ENCODE assay signal across 10 cellular contexts in genomic region chr17:7745748-7746470, GRCh38. TPM values are rescaled to one million over a fixed set of nuclear protein-coding genes. Genes with fewer than 3 reads are reported as not detected.
DNase-seq lines count a peak whose midpoint lies in the region; ATAC-seq lines count a peak whose summit lies in the region.
"Had no signal": no experiment of that assay in that cellular context is flagged by ENCODE, and none has a peak within 500 bp of the region (broad histone marks: within the 10 kb centered on the region; RNA-seq: fewer than 3 reads in every experiment).

No MANE protein-coding gene starts in this region.

- H2BK12ac ChIP-seq in mesenchymal stem cell (ENCODE audit: low read length in 2 of 2) = no peak overlapping the region

- no peak overlapping the region for H2AK5ac ChIP-seq in mesenchymal stem cell (ENCODE audit: low read length, severe bottlenecking)

- WGBS in mesenchymal stem cell = 16% methylated on average over 4 of the region's 7 CpGs

- DNase-seq in CD1c-positive myeloid dendritic cell (ENCODE audit: extremely low spot score) (peak; percentile 20), MG63 (peak; percentile 79), astrocyte of the hippocampus (ENCODE audit: low read depth, low spot score) (peak; percentile 82), mesenchymal stem cell (peak; percentile 90), anterior cingulate cortex (lab: John Stamatoyannopoulos, UW) (no peak), posterior cingulate gyrus (no peak), sciatic nerve (ENCODE audit: low spot score) (no peak)
- no peak for DNase-seq in activated CD4-positive, alpha-beta T cell treated with anti-CD3 and anti-CD28 coated beads for 1 hour
- DNase-seq: activated CD8-positive, alpha-beta memory T cell treated with anti-CD3 and anti-CD28 coated beads, Interleukin-2, amount 50 U/mL, for 4 hours had no signal

- no peak overlapping the region for H2BK15ac ChIP-seq in mesenchymal stem cell (ENCODE audit: low read depth, poor library complexity, severe bottlenecking)

- H3K4me3 ChIP-seq in MG63 (no peak overlapping the region), mesenchymal stem cell (ENCODE audit: insufficient read depth in 1 of 2, low read depth in 1 of 2, low read length in 2 of 2) (no peak overlapping the region)
- H3K4me3 ChIP-seq: skin epidermis had no signal

- H3K36me3 ChIP-seq in MG63 (no peaks in the 10 kb centered on the region), mesenchymal stem cell (ENCODE audit: control insufficient read depth in 1 of 2, insufficient read depth in 2 of 2, low read depth in 1 of 2, low read length in 2 of 2) (no peaks in the 10 kb centered on the region)

- H3K4me1 ChIP-seq in mesenchymal stem cell (ENCODE audit: control insufficient read depth, insufficient read depth, low read depth, low read length) = peaks cover 1% of the 10 kb centered on the region

- no peak overlapping the region for H3K23ac ChIP-seq in mesenchymal stem cell (ENCODE audit: low read length in 2 of 2)

- intact Hi-C loops in posterior cingulate gyrus (cut with DNase I) = loop anchor here (10.0 kb wide), 1 partner anchor 299 kb away; no protein-coding TSS in a partner anchor
- intact Hi-C loops in sciatic nerve (cut with DNase I) = no loop called here

- H3K4ac ChIP-seq in mesenchymal stem cell (ENCODE audit: low read depth in 1 of 2, low read length in 2 of 2) = no peak overlapping the region

- no peaks in the 10 kb centered on the region for H3K79me1 ChIP-seq in mesenchymal stem cell (replicated peaks; ENCODE audit: low read length, poor library complexity, severe bottlenecking)

- H3K27ac ChIP-seq in mesenchymal stem cell (ENCODE audit: low read length, poor library complexity, severe bottlenecking) = no peak overlapping the region
- H3K27ac ChIP-seq: skin epidermis had no signal

- peaks cover under 1% of the 10 kb centered on the region; the same call in 1 of the 2 replicates for H3K27me3 ChIP-seq in MG63
- peaks cover 0 to 6% of the 10 kb centered on the region in 2 experiments for H3K27me3 ChIP-seq in mesenchymal stem cell (ENCODE audit: control insufficient read depth in 1 of 2, insufficient read depth in 1 of 2, low read length in 2 of 2)

- peaks cover 12% of the 10 kb centered on the region for H3K9me3 ChIP-seq in MG63
- H3K9me3 ChIP-seq in mesenchymal stem cell (ENCODE audit: control insufficient read depth, low read length) = no peaks in the 10 kb centered on the region

- H3K18ac ChIP-seq in mesenchymal stem cell (ENCODE audit: low read depth in 1 of 2, low read length in 2 of 2) = no peak overlapping the region

- no peak overlapping the region for H2AFZ ChIP-seq in mesenchymal stem cell (ENCODE audit: low read depth, low read length)

- no peak overlapping the region for H4K91ac ChIP-seq in mesenchymal stem cell (ENCODE audit: low read length)

- H2BK5ac ChIP-seq in mesenchymal stem cell (ENCODE audit: low read depth, low read length, poor library complexity, severe bottlenecking) = no peak overlapping the region

- H3K14ac ChIP-seq in mesenchymal stem cell (ENCODE audit: low read length in 2 of 2) = no peak overlapping the region

- no peak overlapping the region for H4K8ac ChIP-seq in mesenchymal stem cell (ENCODE audit: low read length)

- H3K4me2 ChIP-seq in mesenchymal stem cell (ENCODE audit: low read length, poor library complexity, severe bottlenecking) = no peak overlapping the region

- peak overlapping the region; percentile 43 for H3K9ac ChIP-seq in mesenchymal stem cell (ENCODE audit: low read length)

- no peak for ATAC-seq in sciatic nerve

- no peak overlapping the region for H2BK120ac ChIP-seq in mesenchymal stem cell (ENCODE audit: low read depth, low read length)

RNA-seq across cellular contexts. Expression of gene DNAH2, which starts 28.4 kb away (rescaled TPM):
- not detected in 2 replicates for total RNA-seq in MG63 (2014; rRNA removed; shearing (Covaris generic); ENCODE audit: low replicate concordance)
- polyA plus RNA-seq in mesenchymal stem cell (2013, experiment 1 of 2) = 0.06 TPM
- polyA plus RNA-seq in mesenchymal stem cell (2013, experiment 2 of 2) = 0.01 TPM
- 0.31 TPM for total RNA-seq in sciatic nerve

RNA-seq across cellular contexts. Expression of gene EFNB3, which starts 40.9 kb away (rescaled TPM):
- 0.53 TPM in 1 of 2 replicates, not detected in the other for total RNA-seq in MG63 (2014; rRNA removed; shearing (Covaris generic); ENCODE audit: low replicate concordance)
- polyA plus RNA-seq in mesenchymal stem cell (2013, experiment 1 of 2) = 5.9 TPM
- 5.2 TPM for polyA plus RNA-seq in mesenchymal stem cell (2013, experiment 2 of 2)
- 0.53 TPM for total RNA-seq in sciatic nerve

RNA-seq across cellular contexts. Expression of gene WRAP53, which starts 57.6 kb away (rescaled TPM):
- 13.4 and 25.9 TPM in 2 replicates for total RNA-seq in MG63 (2014; rRNA removed; shearing (Covaris generic); ENCODE audit: low replicate concordance)
- 5.0 TPM for polyA plus RNA-seq in mesenchymal stem cell (2013, experiment 1 of 2)
- polyA plus RNA-seq in mesenchymal stem cell (2013, experiment 2 of 2) = 4.3 TPM
- 5.7 TPM for total RNA-seq in sciatic nerve

RNA-seq across cellular contexts. Expression of gene TP53, which starts 58.6 kb away (rescaled TPM):
- 2.8 and 12.2 TPM in 2 replicates for total RNA-seq in MG63 (2014; rRNA removed; shearing (Covaris generic); ENCODE audit: low replicate concordance)
- 101 TPM for polyA plus RNA-seq in mesenchymal stem cell (2013, experiment 1 of 2)
- polyA plus RNA-seq in mesenchymal stem cell (2013, experiment 2 of 2) = 96.0 TPM
- 41.5 TPM for total RNA-seq in sciatic nerve

Comparison
In these comparisons a context has a peak if more than half of its experiments do, and no peak if none do; other contexts are left out.
1. DNase-seq: peak in CD1c-positive myeloid dendritic cell (single experiment), MG63 (single experiment), astrocyte of the hippocampus (single experiment) and mesenchymal stem cell (single experiment); none in activated CD4-positive, alpha-beta T cell treated with anti-CD3 and anti-CD28 coated beads for 1 hour (single experiment), anterior cingulate cortex (0 of 58), posterior cingulate gyrus (0 of 10) and sciatic nerve (single experiment).